In the genomic region with DNA sequence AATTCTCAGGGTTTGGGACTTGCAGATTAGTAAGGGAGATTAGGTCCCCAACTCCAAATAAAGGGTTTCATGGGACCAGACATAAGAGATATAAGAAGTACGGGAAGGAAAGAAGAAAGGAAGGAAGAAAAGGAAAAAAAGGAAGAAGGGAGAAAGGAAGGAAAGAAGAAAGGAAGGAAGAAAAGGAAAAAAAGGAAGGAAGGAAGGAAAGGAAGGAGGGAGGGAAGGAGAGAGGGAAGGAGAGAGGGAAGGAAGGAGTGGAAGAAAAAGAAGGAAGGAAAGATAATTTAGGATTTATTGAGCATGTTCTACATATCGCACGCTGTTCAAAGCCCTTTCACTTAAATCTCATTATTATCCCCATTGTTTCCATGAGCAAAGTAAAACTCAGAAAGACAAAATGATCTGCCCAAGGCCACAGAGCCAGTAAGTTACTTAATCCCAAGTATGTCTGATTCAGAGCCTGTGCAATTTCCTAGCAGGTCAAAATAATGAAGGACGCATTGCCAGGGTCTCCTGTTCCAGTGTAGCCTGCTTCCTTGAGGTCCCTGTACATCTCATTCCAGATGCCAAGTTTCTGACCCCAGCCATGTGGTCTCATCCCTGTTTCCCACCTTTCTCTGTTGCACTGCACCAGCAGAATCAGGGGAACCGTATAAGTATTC, we compare ENCODE assay signal across 8 cellular contexts. TPM values are rescaled to one million over a fixed set of nuclear protein-coding genes. Genes with fewer than 3 reads are reported as not detected.
DNase-seq lines count a peak whose midpoint lies in the region; ATAC-seq and TF ChIP-seq lines count a peak whose summit lies in the region.

No MANE protein-coding gene starts in this region.

- H3K36me3 Mint-ChIP-seq in activated CD4-positive, alpha-beta T cell treated with anti-CD3 and anti-CD28 coated beads, Interleukin-2, amount 10 ng/mL, durations not matched to agents 24 days and 14 days (ENCODE audit: low read depth), result peaks cover 9% of the 10 kb centered on the region
- peaks cover 7 to 17% of the 10 kb centered on the region in 2 donors for H3K36me3 Mint-ChIP-seq in activated naive CD4-positive, alpha-beta T cell treated with anti-CD3 and anti-CD28 coated beads, Interleukin-2, amount 50 U/mL, for 72 hours

- DNase-seq in activated CD4-positive, alpha-beta T cell treated with anti-CD3 and anti-CD28 coated beads, Interleukin-2, amount 10 ng/mL, durations not matched to agents 24 days and 14 days, result no peak
- no peak for DNase-seq in activated CD4-positive, alpha-beta T cell treated with anti-CD3 and anti-CD28 coated beads for 1 hour
- DNase-seq in activated naive CD4-positive, alpha-beta T cell treated with anti-CD3 and anti-CD28 coated beads, Interleukin-2, amount 50 U/mL, for 72 hours (ENCODE audit: low spot score in 2 of 2), result no peak
- DNase-seq in left lung, result no peak
- DNase-seq in thoracic aorta (ENCODE audit: low spot score), result no peak
- no peak for DNase-seq in NCI-H748 treated with DMSO at 0.1 percent for 48 hours (lab: John Stamatoyannopoulos, UW)
- no peak for DNase-seq in nucleus accumbens (lab: John Stamatoyannopoulos, UW)
- no peak for DNase-seq in NCI-H1105 treated with DMSO at 0.1 percent for 48 hours (lab: John Stamatoyannopoulos, UW)

- H3K27me3 Mint-ChIP-seq in activated CD4-positive, alpha-beta T cell treated with anti-CD3 and anti-CD28 coated beads, Interleukin-2, amount 10 ng/mL, durations not matched to agents 24 days and 14 days, result no peaks in the 10 kb centered on the region

- peak overlapping the region; percentile 82 for H3K27ac Mint-ChIP-seq in activated CD4-positive, alpha-beta T cell treated with anti-CD3 and anti-CD28 coated beads, Interleukin-2, amount 10 ng/mL, durations not matched to agents 24 days and 14 days
- H3K27ac Mint-ChIP-seq in activated naive CD4-positive, alpha-beta T cell treated with anti-CD3 and anti-CD28 coated beads, Interleukin-2, amount 50 U/mL, for 72 hours, result peak overlapping the region; percentile 87 to 91

- intact Hi-C loops in activated CD4-positive, alpha-beta T cell treated with anti-CD3 and anti-CD28 coated beads, Interleukin-2, amount 10 ng/mL, durations not matched to agents 24 days and 14 days (cut with micrococcal nuclease), result no loop called here
- intact Hi-C loops in left lung (cut with DNase I), result no loop called here

- no peak for ATAC-seq in activated naive CD4-positive, alpha-beta T cell treated with anti-CD3 and anti-CD28 coated beads, Interleukin-2, amount 50 U/mL, for 72 hours
- ATAC-seq in left lung (no peak), thoracic aorta (ENCODE audit: insufficient number of reproducible peaks, low FRiP score, low read depth) (no peak)

- H3K27ac ChIP-seq in left lung, result peak overlapping the region; percentile 81 to 92
- H3K27ac ChIP-seq in thoracic aorta, result peak overlapping the region; percentile 98 to 99

- H3K9me3 ChIP-seq in left lung, result no peaks in the 10 kb centered on the region
- no peaks in the 10 kb centered on the region for H3K9me3 ChIP-seq in thoracic aorta

- peaks cover 66% of the 10 kb centered on the region for H3K4me1 Mint-ChIP-seq in activated CD4-positive, alpha-beta T cell treated with anti-CD3 and anti-CD28 coated beads, Interleukin-2, amount 10 ng/mL, durations not matched to agents 24 days and 14 days

- TF ChIP-seq CTCF in left lung (IDR thresholded peaks at IDR 0.05), result no peak
- TF ChIP-seq CTCF in thoracic aorta (IDR thresholded peaks at IDR 0.05), result no peak

- peaks cover 36 to 87% of the 10 kb centered on the region in 2 donors for H3K4me1 ChIP-seq in left lung
- H3K4me1 ChIP-seq in thoracic aorta (ENCODE audit: control insufficient read depth in 1 of 2, low read depth in 2 of 2), result peaks cover 63 to 78% of the 10 kb centered on the region in 2 donors

- H3K4me3 Mint-ChIP-seq in activated CD4-positive, alpha-beta T cell treated with anti-CD3 and anti-CD28 coated beads, Interleukin-2, amount 10 ng/mL, durations not matched to agents 24 days and 14 days, result peak overlapping the region; percentile 47

- no peaks in the 10 kb centered on the region for H3K27me3 ChIP-seq in left lung
- H3K27me3 ChIP-seq in thoracic aorta (replicated peaks; ENCODE audit: insufficient read depth), result no peaks in the 10 kb centered on the region

- H3K4me3 ChIP-seq in left lung, result no peak overlapping the region
- H3K4me3 ChIP-seq in thoracic aorta, result no peak overlapping the region

- H3K36me3 ChIP-seq in left lung (no peaks in the 10 kb centered on the region), thoracic aorta (no peaks in the 10 kb centered on the region)

- peaks cover 4% of the 10 kb centered on the region for H3K9me3 Mint-ChIP-seq in activated CD4-positive, alpha-beta T cell treated with anti-CD3 and anti-CD28 coated beads, Interleukin-2, amount 10 ng/mL, durations not matched to agents 24 days and 14 days
- no peaks in the 10 kb centered on the region for H3K9me3 Mint-ChIP-seq in activated naive CD4-positive, alpha-beta T cell treated with anti-CD3 and anti-CD28 coated beads, Interleukin-2, amount 50 U/mL, for 72 hours

RNA-seq across cellular contexts. Expression of gene HDAC7, which starts 3.9 kb away (rescaled TPM):
- 405 and 419 TPM in 2 replicates for total RNA-seq in activated CD4-positive, alpha-beta T cell treated with anti-CD3 and anti-CD28 coated beads, Interleukin-2, amount 10 ng/mL, durations not matched to agents 24 days and 14 days
- total RNA-seq in activated naive CD4-positive, alpha-beta T cell treated with anti-CD3 and anti-CD28 coated beads, Interleukin-2, amount 50 U/mL, for 72 hours, result 100 to 1,000 TPM; 285 to 334 TPM
- 100 to 1,000 TPM; 102 to 115 TPM for total RNA-seq in left lung
- total RNA-seq in thoracic aorta, result 100 to 1,000 TPM in 1 of 2 donors, 10 to 100 TPM in 1; 77.8 to 112 TPM

RNA-seq across cellular contexts. Expression of gene SLC48A1, which starts 50.5 kb away (rescaled TPM):
- total RNA-seq in activated CD4-positive, alpha-beta T cell treated with anti-CD3 and anti-CD28 coated beads, Interleukin-2, amount 10 ng/mL, durations not matched to agents 24 days and 14 days, result 10.7 and 12.3 TPM in 2 replicates
- total RNA-seq in activated naive CD4-positive, alpha-beta T cell treated with anti-CD3 and anti-CD28 coated beads, Interleukin-2, amount 50 U/mL, for 72 hours, result 1 to 10 TPM; 5.2 to 7.4 TPM
- 10 to 100 TPM; 35.4 to 38.6 TPM for total RNA-seq in left lung
- 100 to 1,000 TPM in 1 of 2 donors, 10 to 100 TPM in 1; 60.5 to 107 TPM for total RNA-seq in thoracic aorta
